Comparison of ENCODE assay signal across 9 cellular contexts in genomic region chr6:42726026-42726425, GRCh38. TPM values are rescaled to one million over a fixed set of nuclear protein-coding genes. Genes with fewer than 3 reads are reported as not detected.
A peak's percentile ranks its signal among the peaks of the same experiment; 100 is the strongest.
DNase-seq lines count a peak whose midpoint lies in the region; ATAC-seq, FAIRE-seq and TF ChIP-seq lines count a peak whose summit lies in the region.
"Had no signal": no experiment of that assay in that cellular context is flagged by ENCODE, and none has a peak within 500 bp of the region (broad histone marks: within the 10 kb centered on the region; RNA-seq: fewer than 3 reads in every experiment).

No MANE protein-coding gene starts in this region.

- H2AFZ ChIP-seq in GM23248, result peak overlapping the region; percentile 95
- no peak overlapping the region for H2AFZ ChIP-seq in H9 (ENCODE audit: low read length)

- no peak overlapping the region for H2BK120ac ChIP-seq in H9 (ENCODE audit: low read depth, low read length, poor library complexity, severe bottlenecking)

- intact Hi-C loops in ascending aorta (cut with DNase I), result loop anchor here (1.0 to 2.0 kb wide), 3 partner anchors 31 to 153 kb away; partner anchors contain the start of gene RPL7L1

- H2BK20ac ChIP-seq in H9 (ENCODE audit: low read depth, low read length, poor library complexity, severe bottlenecking), result no peak overlapping the region

- DNase-seq in A549 (ENCODE audit: low read depth in 1 of 2, low spot score in 1 of 2) (no peak), GM23248 (peak; percentile 57), ascending aorta (ENCODE audit: low spot score in 2 of 2) (no peak), naive B cell (no peak), OCI-M1 (lab: John Stamatoyannopoulos, UW) (no peak), nucleus accumbens (lab: John Stamatoyannopoulos, UW) (no peak), H9 (no peak), KBM-7 (no peak)

- H4K5ac ChIP-seq in H9 (ENCODE audit: insufficient read length, low read depth, low read length), result no peak overlapping the region

- no peak overlapping the region for H2AK5ac ChIP-seq in H9 (ENCODE audit: insufficient read length, low read length)

- H3K4me3 ChIP-seq in A549 (no peak overlapping the region), GM23248 (peak overlapping the region; percentile 71), ascending aorta (peak overlapping the region; percentile 53 to 70)
- H3K4me3 ChIP-seq: cardiac muscle cell had no signal

- H3K79me1 ChIP-seq in H9 (ENCODE audit: insufficient read depth, low read depth, low read length, poor library complexity, severe bottlenecking), result no peaks in the 10 kb centered on the region

- no peak overlapping the region for H4K91ac ChIP-seq in H9 (ENCODE audit: insufficient read length, low read depth, low read length)

- no peaks in the 10 kb centered on the region for H3K23me2 ChIP-seq in H9 (ENCODE audit: insufficient read length, low read depth, low read length, poor library complexity, severe bottlenecking)

- H3T11ph ChIP-seq in H9 (ENCODE audit: low read length), result no peak overlapping the region

- POLR2A ChIA-PET in A549 (lab: Yijun Ruan, JAX), result interaction anchor here (0.7 to 2.7 kb wide), 2 partner anchors 21 to 161 kb away, joined by 3 to 16 read pairs; partner anchors contain the start of gene TBCC

- no peak overlapping the region for H2BK5ac ChIP-seq in H9 (ENCODE audit: insufficient read length, low read length)

- no peaks in the 10 kb centered on the region for H3K9me3 ChIP-seq in A549
- no peaks in the 10 kb centered on the region for H3K9me3 ChIP-seq in GM23248 (ENCODE audit: low read depth)
- H3K9me3 ChIP-seq in ascending aorta, result no peaks in the 10 kb centered on the region
- no peaks in the 10 kb centered on the region for H3K9me3 ChIP-seq in H9 (ENCODE audit: control insufficient read depth, low read depth, low read length)

- no peak for TF ChIP-seq EP300 in A549 (IDR thresholded peaks at IDR 0.05)

- no peak overlapping the region for H3K23ac ChIP-seq in H9 (ENCODE audit: insufficient read length, low read depth, low read length)

- H3K4me1 Mint-ChIP-seq in naive B cell (peaks cover 11 to 24% (median 22%) of the 10 kb centered on the region in 3 donors), H9 (peaks cover 3% of the 10 kb centered on the region in 2 experiments; a peak in 3 of 4 replicates)

- H3K9me2 ChIP-seq in GM23248 (ENCODE audit: insufficient read depth), result no peaks in the 10 kb centered on the region

- H3K27ac Mint-ChIP-seq in naive B cell (peak overlapping the region; percentile 4 to 92 (median 78)), H9 (no peak overlapping the region)

- H3K27me3 Mint-ChIP-seq in naive B cell (peaks cover 0 to 5% (median 0%) of the 10 kb centered on the region in 3 donors), H9 (ENCODE audit: low read depth) (peaks cover 7% of the 10 kb centered on the region)

- H3K4me1 ChIP-seq in A549 (peaks cover 9% of the 10 kb centered on the region; the same call in 2 of the 3 replicates), GM23248 (ENCODE audit: insufficient read depth) (peaks cover 24% of the 10 kb centered on the region), ascending aorta (peaks cover 0 to 5% of the 10 kb centered on the region in 2 donors), H9 (ENCODE audit: insufficient read depth, low read length) (no peaks in the 10 kb centered on the region)

- TF ChIP-seq CTCF in A549 (IDR thresholded peaks at IDR 0.05) (no peak), ascending aorta (IDR thresholded peaks at IDR 0.05) (no peak), H9 (conservative IDR thresholded peaks at IDR 0.05) (no peak)

- H3K4me2 ChIP-seq in A549, result peak overlapping the region; percentile 61; the same call in 2 of the 3 replicates
- peak overlapping the region; percentile 89 for H3K4me2 ChIP-seq in GM23248 (ENCODE audit: unreplicated experiment)
- no peak overlapping the region for H3K4me2 ChIP-seq in H9 (ENCODE audit: insufficient read depth, insufficient read length, low read length)

- H4K8ac ChIP-seq in H9 (replicated peaks; ENCODE audit: insufficient read length, low read depth, low read length), result no peak overlapping the region

- H3K27me3 ChIP-seq in GM23248 (replicated peaks; ENCODE audit: insufficient read depth), result no peaks in the 10 kb centered on the region
- no peaks in the 10 kb centered on the region for H3K27me3 ChIP-seq in ascending aorta
- H3K27me3 ChIP-seq in H9 (ENCODE audit: insufficient read depth, low read length), result no peaks in the 10 kb centered on the region
- H3K27me3 ChIP-seq: cardiac muscle cell had no signal

- no peak for TF ChIP-seq POLR2A in A549 (IDR thresholded peaks at IDR 0.05; ENCODE audit: low read length)

- H2BK15ac ChIP-seq in H9 (ENCODE audit: low read depth, low read length), result no peak overlapping the region

- no peaks in the 10 kb centered on the region for H3K36me3 ChIP-seq in GM23248 (ENCODE audit: low read depth)
- no peaks in the 10 kb centered on the region for H3K36me3 ChIP-seq in ascending aorta
- H3K36me3 ChIP-seq: cardiac muscle cell had no signal

- H3K4me3 Mint-ChIP-seq in naive B cell (peak overlapping the region; percentile 84 to 96 (median 94)), H9 (no peak overlapping the region)

- CTCF ChIA-PET in A549 (lab: Yijun Ruan, JAX), result interaction anchor here (0.6 to 6.9 kb wide), 38 partner anchors 8 to 811 kb away, joined by 3 to 37 read pairs (median 4); partner anchors contain the start of genes RPL7L1 and TBCC

- H3K4ac ChIP-seq in H9 (ENCODE audit: low read depth, low read length), result no peak overlapping the region

- H3K9me3 Mint-ChIP-seq in naive B cell, result no peaks in the 10 kb centered on the region
- no peaks in the 10 kb centered on the region for H3K9me3 Mint-ChIP-seq in H9

- H3K36me3 Mint-ChIP-seq in naive B cell, result no peaks in the 10 kb centered on the region
- H3K36me3 Mint-ChIP-seq in H9 (ENCODE audit: insufficient read depth in 1 of 3, low read depth in 3 of 3), result no peaks in the 10 kb centered on the region

- H3K79me2 ChIP-seq in GM23248 (ENCODE audit: insufficient read depth) (0 out of 2 replicates have a peak, but pooled peaks cover 7% of the 10 kb centered on the region), H9 (ENCODE audit: insufficient read depth, low read length) (no peaks in the 10 kb centered on the region)

- no peak for ATAC-seq in A549
- no peak for ATAC-seq in naive B cell (ENCODE audit: low read depth in 2 of 2)

- no peak for TF ChIP-seq RAD21 in A549 (conservative IDR thresholded peaks at IDR 0.05 in 1 of 2, IDR thresholded peaks at IDR 0.05 in 1 of 2)

- no peak overlapping the region for H3K56ac ChIP-seq in H9 (ENCODE audit: insufficient read length, low read depth, low read length)

- no peaks in the 10 kb centered on the region for H4K20me1 ChIP-seq in GM23248 (ENCODE audit: insufficient read depth)
- H4K20me1 ChIP-seq in H9 (ENCODE audit: control insufficient read depth, insufficient read depth, insufficient read length), result no peaks in the 10 kb centered on the region

- H2BK12ac ChIP-seq in H9 (ENCODE audit: insufficient read length, low read depth, low read length), result no peak overlapping the region

- H3K27ac ChIP-seq in A549, result no peak overlapping the region
- peak overlapping the region; percentile 91 for H3K27ac ChIP-seq in GM23248
- peak overlapping the region in 1 of 2 donors; percentile 37 for H3K27ac ChIP-seq in ascending aorta
- no peak overlapping the region for H3K27ac ChIP-seq in H9 (ENCODE audit: insufficient read length, low read depth, low read length)
- H3K27ac ChIP-seq: cardiac muscle cell had no signal

- FAIRE-seq in A549 (lab: Jason Lieb, UNC), result no peak

- peaks cover 13% of the 10 kb centered on the region for H3F3A ChIP-seq in GM23248 (ENCODE audit: insufficient read depth)

- no peak overlapping the region for H3K18ac ChIP-seq in H9 (ENCODE audit: insufficient read length, low read depth, low read length)

- in situ Hi-C loops in GM23248 (cut with MboI) (no loop called here), KBM-7 (cut with MboI; ENCODE audit: low pct_unique_long_range_greater_than_20kb, low sequenced_read_pairs) (no loop called here)

- H3K9ac ChIP-seq in GM23248 (peak overlapping the region; percentile 81), H9 (ENCODE audit: extremely low read depth, insufficient read length, low read length) (no peak overlapping the region)

- H3K14ac ChIP-seq in H9 (ENCODE audit: insufficient read depth, low read length), result no peak overlapping the region

TF ChIP-seq in A549, 52 proteins besides CTCF, POLR2A, EP300 and RAD21 (continues in another document):
- TF ChIP-seq CBX8 (IDR thresholded peaks at IDR 0.05), result no peak

RNA-seq across cellular contexts. Expression of gene PRPH2, which starts 3.6 kb away (rescaled TPM):
- polyA plus RNA-seq in A549 (2011; rRNA removed), result not detected in 2 replicates
- not detected in 2 replicates for polyA plus RNA-seq in A549 (2012; cell fraction: cytosol; rRNA removed)
- polyA plus RNA-seq in A549 (2012; cell fraction: nucleus; rRNA removed), result not detected in 2 replicates
- polyA plus RNA-seq in A549 (2017; fragmentation: RNase III; extraction: RNeasy Plus Mini Kit Qiagen cat#74134 plus additional on column Dnase treatment), result not detected in 3 replicates
- polyA minus RNA-seq in A549 (2011; rRNA and poly(A)+ RNA removed), result not detected in 2 replicates
- total RNA-seq in GM23248 (2014; rRNA removed; shearing (Covaris generic)), result 1.5 TPM in 2 replicates
- 1.7 and 2.3 TPM in 2 replicates for polyA plus RNA-seq in GM23248 (2016; fragmentation: Nextera tagmentation; extraction: Ambion mirVana)
- 0.11 TPM for total RNA-seq in ascending aorta
- polyA plus RNA-seq in naive B cell (ENCODE audit: low read depth in 6 of 6), result under 1 TPM in 4 of 6 donors, not detected in 2; 0.13 to 0.36 (median 0.23) TPM
- 0.31 and 0.39 TPM in 2 replicates for total RNA-seq in H9 (2021)

RNA-seq across cellular contexts. Expression of gene TBCC, which starts 19.9 kb away (rescaled TPM):
- polyA plus RNA-seq in A549 (2011; rRNA removed), result 10.2 and 10.3 TPM in 2 replicates
- 10.3 and 12.8 TPM in 2 replicates for polyA plus RNA-seq in A549 (2012; cell fraction: cytosol; rRNA removed)
- 11.8 and 12.4 TPM in 2 replicates for polyA plus RNA-seq in A549 (2012; cell fraction: nucleus; rRNA removed)
- polyA plus RNA-seq in A549 (2017; fragmentation: RNase III; extraction: RNeasy Plus Mini Kit Qiagen cat#74134 plus additional on column Dnase treatment), result 12.3 to 13.3 TPM (median 12.4 TPM) in 3 replicates
- polyA minus RNA-seq in A549 (2011; rRNA and poly(A)+ RNA removed), result 8.1 and 8.3 TPM in 2 replicates
- total RNA-seq in GM23248 (2014; rRNA removed; shearing (Covaris generic)), result 36.9 and 37.3 TPM in 2 replicates
- polyA plus RNA-seq in GM23248 (2016; fragmentation: Nextera tagmentation; extraction: Ambion mirVana), result 35.0 and 38.3 TPM in 2 replicates
- 50.8 TPM for total RNA-seq in ascending aorta
- 100 to 1,000 TPM in 1 of 6 donors, 10 to 100 TPM in 5; 60.5 to 104 (median 71.8) TPM for polyA plus RNA-seq in naive B cell (ENCODE audit: low read depth in 6 of 6)
- total RNA-seq in H9 (2021), result 25.6 and 30.2 TPM in 2 replicates

RNA-seq across cellular contexts. Expression of gene BICRAL, which starts 55.8 kb away (rescaled TPM):
- polyA plus RNA-seq in A549 (2011; rRNA removed) (8.6 and 9.0 TPM in 2 replicates), A549 (2017; fragmentation: RNase III; extraction: RNeasy Plus Mini Kit Qiagen cat#74134 plus additional on column Dnase treatment) (2.9 to 3.5 TPM (median 3.3 TPM) in 3 replicates), GM23248 (2016; fragmentation: Nextera tagmentation; extraction: Ambion mirVana) (2.4 and 2.5 TPM in 2 replicates), naive B cell (ENCODE audit: low read depth in 6 of 6) (1 to 10 TPM; 1.8 to 4.9 (median 4.1) TPM)
- 2.7 and 3.5 TPM in 2 replicates for polyA plus RNA-seq in A549 (2012; cell fraction: cytosol; rRNA removed)
- 2.6 and 2.9 TPM in 2 replicates for polyA plus RNA-seq in A549 (2012; cell fraction: nucleus; rRNA removed)
- 11.6 and 15.3 TPM in 2 replicates for polyA minus RNA-seq in A549 (2011; rRNA and poly(A)+ RNA removed)
- 5.4 and 5.7 TPM in 2 replicates for total RNA-seq in GM23248 (2014; rRNA removed; shearing (Covaris generic))
- total RNA-seq in ascending aorta (9.7 TPM), H9 (2021) (9.7 and 9.8 TPM in 2 replicates)

Comparison
In these comparisons a context has a peak if more than half of its experiments do, and no peak if none do; other contexts are left out.
1. H3K27ac Mint-ChIP-seq: peak in naive B cell (6 of 6); none in H9 (0 of 3).
2. H3K4me3 Mint-ChIP-seq: peak in naive B cell (8 of 8); none in H9 (0 of 2).